ENCODE assay signal across 8 cellular contexts in the genomic region with DNA sequence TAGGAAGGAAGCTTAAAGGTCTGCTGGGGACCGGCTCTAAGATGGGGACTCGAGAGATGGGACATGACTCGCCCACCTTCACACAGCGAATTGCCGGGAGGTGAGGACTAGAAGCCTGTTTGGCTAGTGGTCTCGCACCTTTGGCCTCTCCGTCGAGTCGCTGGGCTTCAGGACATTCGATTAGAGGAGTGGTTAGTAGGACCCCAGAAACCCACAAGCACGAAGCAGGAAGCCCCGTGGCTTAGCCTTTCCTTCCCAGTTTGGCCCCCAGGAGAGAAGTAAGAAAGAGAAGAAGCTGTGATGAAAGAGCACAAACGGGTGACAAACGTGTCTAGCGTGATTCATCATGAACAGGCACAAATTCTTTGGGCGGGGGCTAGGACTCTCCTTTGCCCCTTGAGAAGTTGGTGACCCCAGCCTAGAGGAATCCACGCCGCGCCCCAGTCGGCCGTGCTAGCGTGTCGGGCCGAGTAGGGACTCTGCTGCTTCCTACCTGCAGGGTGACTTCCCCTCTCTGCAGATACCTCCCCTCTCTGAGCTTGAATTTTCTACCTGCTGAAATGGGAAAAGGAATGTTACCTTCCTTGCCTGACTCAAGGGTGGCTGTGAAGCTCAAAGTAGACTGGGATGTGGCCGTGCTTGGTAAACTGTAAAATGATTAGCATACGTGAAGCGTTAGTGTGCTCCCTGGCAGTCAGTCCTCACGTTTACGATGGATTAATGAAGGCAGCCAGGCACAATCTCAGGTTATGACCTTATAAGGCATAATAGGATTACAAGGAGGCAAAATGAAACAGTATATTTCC. TPM values are rescaled to one million over a fixed set of nuclear protein-coding genes. Genes with fewer than 3 reads are reported as not detected.
DNase-seq lines count a peak whose midpoint lies in the region; ATAC-seq and TF ChIP-seq lines count a peak whose summit lies in the region.

No MANE protein-coding gene starts in this region.

- H3F3A ChIP-seq in neural cell (ENCODE audit: insufficient read depth, low read length, poor library complexity, severe bottlenecking): no peaks in the 10 kb centered on the region

- no peak for ATAC-seq in HG02840 (IDR thresholded peaks at IDR 0.05; ENCODE audit: low FRiP score, unreplicated experiment)
- ATAC-seq in HG02970 (IDR thresholded peaks at IDR 0.05; ENCODE audit: low FRiP score, unreplicated experiment): no peak

- no peaks in the 10 kb centered on the region for H3K36me3 ChIP-seq in neural cell (ENCODE audit: insufficient read depth, low read length)

- no peaks in the 10 kb centered on the region for H3K79me2 ChIP-seq in neural cell (replicated peaks; ENCODE audit: insufficient read depth, low read length)

- no peak overlapping the region for H3K27ac ChIP-seq in neural cell (ENCODE audit: low read length)

- no peaks in the 10 kb centered on the region for H3K9me2 ChIP-seq in neural cell (ENCODE audit: insufficient read depth, low read length)

- TF ChIP-seq EP300 in neural cell (conservative IDR thresholded peaks at IDR 0.05; ENCODE audit: poor library complexity, severe bottlenecking): no peak

- H3K27me3 ChIP-seq in neural cell (ENCODE audit: insufficient read depth, low read depth, low read length): peaks cover 84% of the 10 kb centered on the region

- TF ChIP-seq CTCF in fibroblast of the aortic adventitia (IDR thresholded peaks at IDR 0.05; ENCODE audit: insufficient read depth, low read length) (no peak), neural cell (IDR thresholded peaks at IDR 0.05; ENCODE audit: poor library complexity, severe bottlenecking) (no peak)

- H3K9ac ChIP-seq in neural cell (ENCODE audit: low read length): no peak overlapping the region

- no peaks in the 10 kb centered on the region for H3K9me3 ChIP-seq in neural cell (ENCODE audit: low read length)

- no peak for TF ChIP-seq RAD21 in neural cell (conservative IDR thresholded peaks at IDR 0.05)

- DNase-seq in NCI-H2081 (lab: John Stamatoyannopoulos, UW): peak; percentile 17 to 34
- DNase-seq in NCI-H2081 treated with DMSO at 0.1 percent for 48 hours (lab: John Stamatoyannopoulos, UW): no peak
- DNase-seq in NCI-H2029 (lab: John Stamatoyannopoulos, UW): peak; percentile 58
- peak; percentile 64 for DNase-seq in activated CD8-positive, alpha-beta memory T cell treated with anti-CD3 and anti-CD28 coated beads, Interleukin-2, amount 50 U/mL, for 48 hours
- DNase-seq in fibroblast of the aortic adventitia (ENCODE audit: low read depth): peak; percentile 41

- no peak overlapping the region for H3K4me2 ChIP-seq in neural cell (ENCODE audit: low read length)

- H3K4me3 ChIP-seq in fibroblast of the aortic adventitia (ENCODE audit: low read depth, low read length) (peak overlapping the region; percentile 96), neural cell (ENCODE audit: low read length) (peak overlapping the region; percentile 64)

- H4K20me1 ChIP-seq in neural cell (ENCODE audit: insufficient read depth): no peaks in the 10 kb centered on the region

- H2AFZ ChIP-seq in neural cell (ENCODE audit: low read depth, low read length): no peak overlapping the region

TF ChIP-seq in neural cell, 6 proteins besides CTCF, POLR2A, EP300 and RAD21:
- TF ChIP-seq EZH2 (IDR thresholded peaks at IDR 0.05; ENCODE audit: borderline replicate concordance, insufficient read depth, low read length, poor library complexity, severe bottlenecking) (no peak), POLR2AphosphoS5 (IDR thresholded peaks at IDR 0.05) (peak; percentile 51), SMC3 (conservative IDR thresholded peaks at IDR 0.05; ENCODE audit: poor library complexity) (no peak), TAF1 (IDR thresholded peaks at IDR 0.05; ENCODE audit: low read depth) (no peak), MXI1 (conservative IDR thresholded peaks at IDR 0.05; ENCODE audit: poor library complexity, severe bottlenecking) (no peak)
- TF ChIP-seq, protein P1, sequence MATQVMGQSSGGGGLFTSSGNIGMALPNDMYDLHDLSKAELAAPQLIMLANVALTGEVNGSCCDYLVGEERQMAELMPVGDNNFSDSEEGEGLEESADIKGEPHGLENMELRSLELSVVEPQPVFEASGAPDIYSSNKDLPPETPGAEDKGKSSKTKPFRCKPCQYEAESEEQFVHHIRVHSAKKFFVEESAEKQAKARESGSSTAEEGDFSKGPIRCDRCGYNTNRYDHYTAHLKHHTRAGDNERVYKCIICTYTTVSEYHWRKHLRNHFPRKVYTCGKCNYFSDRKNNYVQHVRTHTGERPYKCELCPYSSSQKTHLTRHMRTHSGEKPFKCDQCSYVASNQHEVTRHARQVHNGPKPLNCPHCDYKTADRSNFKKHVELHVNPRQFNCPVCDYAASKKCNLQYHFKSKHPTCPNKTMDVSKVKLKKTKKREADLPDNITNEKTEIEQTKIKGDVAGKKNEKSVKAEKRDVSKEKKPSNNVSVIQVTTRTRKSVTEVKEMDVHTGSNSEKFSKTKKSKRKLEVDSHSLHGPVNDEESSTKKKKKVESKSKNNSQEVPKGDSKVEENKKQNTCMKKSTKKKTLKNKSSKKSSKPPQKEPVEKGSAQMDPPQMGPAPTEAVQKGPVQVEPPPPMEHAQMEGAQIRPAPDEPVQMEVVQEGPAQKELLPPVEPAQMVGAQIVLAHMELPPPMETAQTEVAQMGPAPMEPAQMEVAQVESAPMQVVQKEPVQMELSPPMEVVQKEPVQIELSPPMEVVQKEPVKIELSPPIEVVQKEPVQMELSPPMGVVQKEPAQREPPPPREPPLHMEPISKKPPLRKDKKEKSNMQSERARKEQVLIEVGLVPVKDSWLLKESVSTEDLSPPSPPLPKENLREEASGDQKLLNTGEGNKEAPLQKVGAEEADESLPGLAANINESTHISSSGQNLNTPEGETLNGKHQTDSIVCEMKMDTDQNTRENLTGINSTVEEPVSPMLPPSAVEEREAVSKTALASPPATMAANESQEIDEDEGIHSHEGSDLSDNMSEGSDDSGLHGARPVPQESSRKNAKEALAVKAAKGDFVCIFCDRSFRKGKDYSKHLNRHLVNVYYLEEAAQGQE (IDR thresholded peaks at IDR 0.05; ENCODE audit: borderline replicate concordance): no peak

RNA-seq across cellular contexts. Expression of a gene that starts 1.1 kb away (rescaled TPM):
- 103 and 348 TPM in 2 replicates for total RNA-seq in fibroblast of the aortic adventitia (ENCODE audit: low replicate concordance)
- 0.30 and 1.6 TPM in 2 replicates for polyA plus RNA-seq in neural cell
- not detected in 2 replicates for polyA minus RNA-seq in neural cell

RNA-seq across cellular contexts. Expression of a gene that starts 9.7 kb away (rescaled TPM):
- total RNA-seq in fibroblast of the aortic adventitia (ENCODE audit: low replicate concordance): 47.1 and 65.3 TPM in 2 replicates
- 53.4 and 55.3 TPM in 2 replicates for polyA plus RNA-seq in neural cell
- 115 and 141 TPM in 2 replicates for polyA minus RNA-seq in neural cell
